29 cellular contexts compared by ENCODE assay signal in the genomic region with DNA sequence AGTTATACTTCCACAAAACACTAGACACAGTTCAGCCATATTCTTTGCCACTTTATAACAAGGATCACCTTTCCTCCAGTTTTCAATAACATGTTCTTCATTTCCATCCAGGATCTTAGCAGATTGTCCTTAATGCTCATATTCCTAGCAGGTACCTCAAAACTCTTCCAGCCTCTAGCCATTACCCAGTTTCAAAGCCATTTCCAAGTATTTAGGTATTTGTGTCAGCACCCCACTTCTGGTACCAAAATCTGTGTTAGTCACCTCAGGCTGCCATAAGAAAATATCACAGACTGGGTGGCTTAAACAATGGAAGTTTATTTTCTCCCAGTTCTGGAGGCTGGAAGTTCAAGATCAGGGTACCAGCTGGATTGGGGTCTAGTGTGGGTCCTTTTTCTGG.
"Had no signal": no experiment of that assay in that cellular context is flagged by ENCODE, and none has a peak within 500 bp of the region (broad histone marks: within the 10 kb centered on the region; RNA-seq: fewer than 3 reads in every experiment).

No MANE protein-coding gene starts in this region.

- H3K27ac Mint-ChIP-seq: dendritic cell treated with granulocyte-macrophage colony-stimulating factor and Interleukin-4, amounts not matched to agents 40 ng/mL and 50 ng/mL, for 4 days; effector memory CD8-positive, alpha-beta T cell had no signal

- H3K4me3 ChIP-seq: colonic mucosa, coronary artery, dorsolateral prefrontal cortex, esophagus muscularis mucosa, esophagus squamous epithelium, gastrocnemius medialis, gastroesophageal sphincter, heart left ventricle, heart right ventricle, hepatocyte had no signal

- H3K27me3 ChIP-seq: colonic mucosa, dorsolateral prefrontal cortex, esophagus muscularis mucosa, gastrocnemius medialis, hepatocyte had no signal

- H3K79me2 ChIP-seq: hepatocyte had no signal

- H3K4me3 Mint-ChIP-seq: dendritic cell treated with granulocyte-macrophage colony-stimulating factor and Interleukin-4, amounts not matched to agents 40 ng/mL and 50 ng/mL, for 4 days; effector memory CD8-positive, alpha-beta T cell had no signal

- H3K9me3 ChIP-seq: colonic mucosa, gastrocnemius medialis had no signal

- H2AFZ ChIP-seq: hepatocyte had no signal

- H3K27ac ChIP-seq: colonic mucosa, coronary artery, dorsolateral prefrontal cortex, epithelial cell of prostate, esophagus muscularis mucosa, esophagus squamous epithelium, foreskin keratinocyte, gastrocnemius medialis, gastroesophageal sphincter, heart left ventricle, heart right ventricle, hepatocyte had no signal

- H3K36me3 ChIP-seq: colonic mucosa, esophagus muscularis mucosa, esophagus squamous epithelium, gastrocnemius medialis, gastroesophageal sphincter, heart left ventricle, heart right ventricle had no signal

- ATAC-seq: effector memory CD8-positive, alpha-beta T cell; esophagus mucosa; foreskin keratinocyte; gastrocnemius medialis; gastroesophageal sphincter; heart left ventricle; heart right ventricle had no signal

- H3K4me2 ChIP-seq: hepatocyte had no signal

- H3K9me3 Mint-ChIP-seq: effector memory CD8-positive, alpha-beta T cell had no signal

- FAIRE-seq: colon, endometrium, endothelial cell of umbilical vein, frontal cortex had no signal

- H3K4me1 ChIP-seq: colonic mucosa, esophagus muscularis mucosa, esophagus squamous epithelium, foreskin keratinocyte, gastrocnemius medialis, gastroesophageal sphincter, heart left ventricle, heart right ventricle had no signal

- DNase-seq: colonic mucosa; cortex of kidney; dermis blood vessel endothelial cell; dorsolateral prefrontal cortex; effector CD4-positive, alpha-beta T cell; effector CD8-positive, alpha-beta T cell; effector memory CD4-positive, alpha-beta T cell; effector memory CD8-positive, alpha-beta T cell; erythroblast; esophagus squamous epithelium; foreskin fibroblast; foreskin keratinocyte; foreskin melanocyte; gastrocnemius medialis; glutamatergic neuron; head of caudate nucleus; heart left ventricle; heart right ventricle had no signal
